Comparison of ENCODE assay signal across 23 cellular contexts in the genomic region with DNA sequence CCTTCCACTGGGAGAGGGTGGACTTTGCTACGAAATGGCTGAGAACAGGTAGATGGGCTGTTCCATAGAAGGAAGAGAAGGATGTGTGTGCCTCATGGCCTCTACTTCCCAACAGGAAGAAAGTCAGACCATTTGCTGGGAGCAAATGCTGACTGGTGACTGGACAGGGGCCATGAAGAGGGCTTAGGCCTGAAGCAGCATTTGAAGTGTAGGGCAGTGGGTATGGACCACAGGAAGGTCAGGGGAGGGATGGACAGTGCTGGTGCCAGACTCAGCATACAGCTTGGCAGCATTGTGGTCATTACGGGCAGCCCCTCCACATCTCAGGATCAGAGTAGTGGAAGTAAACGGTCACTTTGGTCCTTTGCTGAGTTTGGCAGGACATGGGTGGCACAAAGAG.
"Had no signal": no experiment of that assay in that cellular context is flagged by ENCODE, and none has a peak within 500 bp of the region (broad histone marks: within the 10 kb centered on the region; RNA-seq: fewer than 3 reads in every experiment).

No MANE protein-coding gene starts in this region.

- H3K36me3 ChIP-seq: brain microvascular endothelial cell, Peyer's patch, SJSA1 had no signal

- H3K9me3 ChIP-seq: Peyer's patch, SJSA1 had no signal

- H3K36me3 Mint-ChIP-seq: activated naive CD8-positive, alpha-beta T cell treated with anti-CD3 and anti-CD28 coated beads for 36 hours had no signal

- ATAC-seq: activated CD4-positive, CD25-positive, alpha-beta regulatory T cell treated with anti-CD3 and anti-CD28 coated beads, Interleukin-2, amount 50 U/mL, for 24 hours; activated CD8-positive, alpha-beta T cell treated with anti-CD3 and anti-CD28 coated beads, Interleukin-2, amount 10 ng/mL, durations not matched to agents 7 days and 5 days; SK-N-SH treated with all-trans-retinoic acid at 6 μM for 48 hours had no signal

- H3K4me3 Mint-ChIP-seq: activated CD8-positive, alpha-beta T cell treated with anti-CD3 and anti-CD28 coated beads, Interleukin-2, amount 10 ng/mL, durations not matched to agents 7 days and 5 days; activated naive CD4-positive, alpha-beta T cell treated with anti-CD3 and anti-CD28 coated beads for 36 hours; activated naive CD8-positive, alpha-beta T cell treated with anti-CD3 and anti-CD28 coated beads for 36 hours; activated T-helper 1 cell treated with anti-CD3 and anti-CD28 coated beads, Interleukin-12 subunit alpha, Interleukin-12 subunit beta, Interleukin-2, Interleukin-4 antibody, amounts not matched to agents 30 ng/mL and 10 ng/mL and 1 ng/mL, durations not matched to agents 14 hours and 24 hours and 36 hours; T-helper 1 cell treated with Interleukin-12 subunit alpha and Interleukin-12 subunit beta and Interleukin-4 antibody, amounts not matched to agents 30 μg/mL and 1 μg/mL, for 36 hours had no signal

- H3K4me1 Mint-ChIP-seq: activated naive CD8-positive, alpha-beta T cell treated with anti-CD3 and anti-CD28 coated beads for 36 hours had no signal

- H3K27ac ChIP-seq: brain microvascular endothelial cell, KMS-11, Peyer's patch, RWPE1, SJSA1 had no signal

- H3K9ac ChIP-seq: KMS-11 had no signal

- H3K27me3 ChIP-seq: brain microvascular endothelial cell, Peyer's patch, SJSA1 had no signal

- H3K4me3 ChIP-seq: Peyer's patch, SJSA1 had no signal

- H3K9me3 Mint-ChIP-seq: activated naive CD8-positive, alpha-beta T cell treated with anti-CD3 and anti-CD28 coated beads for 36 hours; activated T-helper 1 cell treated with anti-CD3 and anti-CD28 coated beads, Interleukin-12 subunit alpha, Interleukin-12 subunit beta, Interleukin-2, Interleukin-4 antibody, amounts not matched to agents 30 ng/mL and 10 ng/mL and 1 ng/mL, durations not matched to agents 14 hours and 24 hours and 36 hours; T-helper 1 cell treated with Interleukin-12 subunit alpha and Interleukin-12 subunit beta and Interleukin-4 antibody, amounts not matched to agents 30 μg/mL and 1 μg/mL, for 36 hours had no signal

- H3K4me2 ChIP-seq: KMS-11 had no signal

- DNase-seq: activated CD4-positive, alpha-beta T cell treated with anti-CD3 and anti-CD28 coated beads for 4 hours; activated CD8-positive, alpha-beta memory T cell treated with anti-CD3 and anti-CD28 coated beads, Interleukin-2, amount 50 U/mL, for 48 hours; activated gamma-delta T cell; activated naive CD4-positive, alpha-beta T cell treated with anti-CD3 and anti-CD28 coated beads for 36 hours; activated naive CD8-positive, alpha-beta T cell treated with anti-CD3 and anti-CD28 coated beads for 36 hours; activated T-cell treated with anti-CD3 and anti-CD28 coated beads, Interleukin-2, amount 50 U/mL, for 1 hour; brain microvascular endothelial cell; NCI-H1092; NCI-H1417; NCI-H1694 treated with DMSO at 0.1 percent for 48 hours; NCI-H2029 treated with DMSO at 0.1 percent for 48 hours; NCI-H524; SHP77; SW 1271 had no signal

- H3K4me1 ChIP-seq: Peyer's patch, SJSA1 had no signal

- H3K27ac Mint-ChIP-seq: activated CD8-positive, alpha-beta T cell treated with anti-CD3 and anti-CD28 coated beads, Interleukin-2, amount 10 ng/mL, durations not matched to agents 7 days and 5 days; activated naive CD4-positive, alpha-beta T cell treated with anti-CD3 and anti-CD28 coated beads for 36 hours; activated naive CD8-positive, alpha-beta T cell treated with anti-CD3 and anti-CD28 coated beads for 36 hours; activated T-helper 1 cell treated with anti-CD3 and anti-CD28 coated beads, Interleukin-12 subunit alpha, Interleukin-12 subunit beta, Interleukin-2, Interleukin-4 antibody, amounts not matched to agents 30 ng/mL and 10 ng/mL and 1 ng/mL, durations not matched to agents 14 hours and 24 hours and 36 hours; T-helper 1 cell treated with Interleukin-12 subunit alpha and Interleukin-12 subunit beta and Interleukin-4 antibody, amounts not matched to agents 30 μg/mL and 1 μg/mL, for 36 hours had no signal
